ENCODE assay signal across 24 cellular contexts in the genomic region with DNA sequence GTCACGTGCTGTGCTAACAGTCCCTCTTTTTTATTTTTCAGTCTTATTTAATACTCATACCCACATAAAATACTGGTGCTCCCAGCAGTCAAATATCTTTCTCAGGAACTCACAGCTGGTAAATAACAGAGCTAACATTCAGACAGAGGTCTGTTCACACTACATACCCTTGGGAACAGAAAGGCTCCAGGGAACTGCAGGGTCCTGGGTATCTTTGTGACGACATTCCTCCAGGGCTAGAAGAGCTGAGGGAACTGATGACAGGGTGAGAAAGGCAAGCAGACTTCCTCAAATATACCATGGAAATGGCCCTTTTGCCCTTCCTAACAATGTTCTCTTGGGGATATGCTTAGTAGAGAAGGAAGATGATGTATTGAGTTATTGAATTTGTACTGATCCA.
"Had no signal": no experiment of that assay in that cellular context is flagged by ENCODE, and none has a peak within 500 bp of the region (broad histone marks: within the 10 kb centered on the region; RNA-seq: fewer than 3 reads in every experiment).

No MANE protein-coding gene starts in this region.

- H3K27me3 ChIP-seq: esophagus muscularis mucosa, foreskin keratinocyte, gastroesophageal sphincter, heart left ventricle, pancreas, sigmoid colon, stomach, testis, tibial artery had no signal

- H3K27ac Mint-ChIP-seq: natural killer cell; progenitor cell of endocrine pancreas; stimulated activated effector memory CD8-positive, alpha-beta T cell treated with anti-CD3 and anti-CD28 coated beads, Interleukin-12 subunit alpha, Interleukin-12 subunit beta, amount 100 ng/mL, for 72 hours; type B pancreatic cell had no signal

- ATAC-seq: foreskin keratinocyte; gastroesophageal sphincter; left ventricle myocardium superior; lower lobe of right lung; natural killer cell; pancreas; stimulated activated effector memory CD8-positive, alpha-beta T cell treated with anti-CD3 and anti-CD28 coated beads, Interleukin-12 subunit alpha, Interleukin-12 subunit beta, amount 100 ng/mL, for 72 hours had no signal

- H3K36me3 ChIP-seq: esophagus muscularis mucosa, gastroesophageal sphincter, heart left ventricle, lower lobe of right lung, pancreas, sigmoid colon, stomach, tibial artery had no signal

- DNase-seq: dermis blood vessel endothelial cell; effector memory CD4-positive, alpha-beta T cell; foreskin keratinocyte; hippocampal formation; kidney glomerular epithelial cell; left ventricle myocardium superior; lower lobe of right lung; natural killer cell; occipital lobe; pancreas; sigmoid colon; stimulated activated CD4-positive, alpha-beta T cell treated with anti-CD3 and anti-CD28 coated beads, Interleukin-2, amount 100 ng/mL, for 24 hours; stimulated activated CD4-positive, alpha-beta T cell treated with anti-CD3 and anti-CD28 coated beads, Interleukin-4, amount 100 ng/mL, for 24 hours; stimulated activated naive CD4-positive, alpha-beta T cell treated with Interleukin-2 at 50 U/mL for 16 hours; stomach; testis; tibial artery had no signal

- H3K4me1 ChIP-seq: foreskin keratinocyte, gastroesophageal sphincter, lower lobe of right lung, pancreas, sigmoid colon, testis, tibial artery had no signal

- H3K9me3 Mint-ChIP-seq: natural killer cell; stimulated activated effector memory CD8-positive, alpha-beta T cell treated with anti-CD3 and anti-CD28 coated beads, Interleukin-12 subunit alpha, Interleukin-12 subunit beta, amount 100 ng/mL, for 72 hours; type B pancreatic cell had no signal

- H3K36me3 Mint-ChIP-seq: natural killer cell; stimulated activated effector memory CD8-positive, alpha-beta T cell treated with anti-CD3 and anti-CD28 coated beads, Interleukin-12 subunit alpha, Interleukin-12 subunit beta, amount 100 ng/mL, for 72 hours; type B pancreatic cell had no signal

- H3K4me3 Mint-ChIP-seq: natural killer cell; stimulated activated effector memory CD8-positive, alpha-beta T cell treated with anti-CD3 and anti-CD28 coated beads, Interleukin-12 subunit alpha, Interleukin-12 subunit beta, amount 100 ng/mL, for 72 hours; type B pancreatic cell had no signal

- H3K9me3 ChIP-seq: esophagus muscularis mucosa, gastroesophageal sphincter, heart left ventricle, lower lobe of right lung, pancreas, sigmoid colon, stomach, testis, tibial artery had no signal

- H3K27me3 Mint-ChIP-seq: progenitor cell of endocrine pancreas, type B pancreatic cell had no signal

- H3K4me3 ChIP-seq: coronary artery, esophagus muscularis mucosa, gastroesophageal sphincter, heart left ventricle, lower lobe of right lung, pancreas, sigmoid colon, stomach, testis, tibial artery had no signal

- H3K27ac ChIP-seq: coronary artery, esophagus muscularis mucosa, foreskin keratinocyte, gastroesophageal sphincter, heart left ventricle, lower lobe of right lung, pancreas, sigmoid colon, stomach, testis, tibial artery had no signal
